20 cellular contexts compared by ENCODE assay signal in the genomic region with DNA sequence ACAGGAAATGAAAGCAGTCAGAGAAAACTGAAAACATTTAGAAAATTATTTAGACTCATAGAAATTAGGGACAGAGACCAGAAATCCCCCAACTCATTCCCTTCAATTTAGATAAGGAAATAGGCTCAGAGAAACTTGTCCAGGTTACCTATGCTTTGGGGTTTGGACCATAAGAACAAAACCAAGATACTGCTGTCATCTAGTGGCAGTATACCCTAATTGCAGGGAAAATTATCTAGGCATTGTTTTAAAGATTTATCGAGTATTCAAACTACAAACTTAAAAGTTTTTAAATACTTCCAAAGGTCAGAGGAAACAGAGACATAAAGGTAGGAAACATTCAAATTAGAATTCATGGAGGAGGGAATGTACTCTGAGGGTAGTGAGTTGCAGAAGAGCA.
DNase-seq lines count a peak whose midpoint lies in the region; ATAC-seq and TF ChIP-seq lines count a peak whose summit lies in the region.
"Had no signal": no experiment of that assay in that cellular context is flagged by ENCODE, and none has a peak within 500 bp of the region (broad histone marks: within the 10 kb centered on the region; RNA-seq: fewer than 3 reads in every experiment).

No MANE protein-coding gene starts in this region.

- H3K4me1 ChIP-seq in hepatocyte (ENCODE audit: insufficient read depth), result no peaks in the 10 kb centered on the region
- H3K4me1 ChIP-seq: Caco-2, Peyer's patch, spleen had no signal

- no peak for ATAC-seq in GM21723 (IDR thresholded peaks at IDR 0.05; ENCODE audit: unreplicated experiment)
- ATAC-seq in stimulated activated naive CD8-positive, alpha-beta T cell treated with anti-CD3 and anti-CD28 coated beads, Interleukin-15, amount 100 ng/mL, for 72 hours, result no peak
- ATAC-seq: left colon had no signal

- DNase-seq in GM13977 (ENCODE audit: low spot score), result no peak
- DNase-seq in SK-MEL-5 (ENCODE audit: low read depth, low spot score), result peak; percentile 23
- no peak for DNase-seq in hepatocyte (ENCODE audit: low spot score)
- no peak for DNase-seq in H4 (ENCODE audit: low spot score)
- DNase-seq in COLO829 (ENCODE audit: low spot score), result no peak
- DNase-seq in stimulated activated naive CD8-positive, alpha-beta T cell treated with anti-CD3 and anti-CD28 coated beads, Interleukin-15, amount 100 ng/mL, for 72 hours, result no peak
- DNase-seq: activated CD4-positive, alpha-beta T cell treated with anti-CD3 and anti-CD28 coated beads for 1 hour; activated CD8-positive, alpha-beta memory T cell treated with anti-CD3 and anti-CD28 coated beads, Interleukin-2, amount 50 U/mL, for 48 hours; activated naive CD4-positive, alpha-beta T cell treated with Interleukin-2 at 50 U/mL for 16 hours; Caco-2; hippocampal formation; left colon; NCI-H187 treated with DMSO at 0.1 percent for 48 hours; NCI-H510A; Peyer's patch; spleen; stimulated activated naive CD4-positive, alpha-beta T cell treated with Interleukin-2 at 50 U/mL for 16 hours had no signal

- H3K27me3 Mint-ChIP-seq in stimulated activated naive CD8-positive, alpha-beta T cell treated with anti-CD3 and anti-CD28 coated beads, Interleukin-15, amount 100 ng/mL, for 72 hours, result no peaks in the 10 kb centered on the region
- H3K27me3 Mint-ChIP-seq: dendritic cell treated with granulocyte-macrophage colony-stimulating factor and Interleukin-4, amounts not matched to agents 40 ng/mL and 50 ng/mL, for 4 days had no signal

- no peaks in the 10 kb centered on the region for H3K9me3 Mint-ChIP-seq in stimulated activated naive CD8-positive, alpha-beta T cell treated with anti-CD3 and anti-CD28 coated beads, Interleukin-15, amount 100 ng/mL, for 72 hours
- H3K9me3 Mint-ChIP-seq: dendritic cell treated with granulocyte-macrophage colony-stimulating factor and Interleukin-4, amounts not matched to agents 40 ng/mL and 50 ng/mL, for 4 days had no signal

- no peaks in the 10 kb centered on the region for H3K9me2 ChIP-seq in hepatocyte (replicated peaks; ENCODE audit: insufficient read depth)

- H3K4me3 ChIP-seq in hepatocyte, result no peak overlapping the region
- H3K4me3 ChIP-seq: Peyer's patch, spleen had no signal

- no peaks in the 10 kb centered on the region for H3K36me3 ChIP-seq in hepatocyte (replicated peaks; ENCODE audit: insufficient read depth, low read depth)
- H3K36me3 ChIP-seq: Peyer's patch, spleen had no signal

- no peaks in the 10 kb centered on the region for H3K9me3 ChIP-seq in hepatocyte (ENCODE audit: low read depth)
- H3K9me3 ChIP-seq: Caco-2, Peyer's patch had no signal

- in situ Hi-C loops in GM13977 (cut with MboI; ENCODE audit: low pct_unique_long_range_greater_than_20kb, low sequenced_read_pairs, unreplicated experiment), result no loop called here
- in situ Hi-C loops in SK-MEL-5 (cut with HindIII; ENCODE audit: low pct_unique_long_range_greater_than_20kb, low sequenced_read_pairs), result no loop called here

- no peak overlapping the region for H3K27ac Mint-ChIP-seq in stimulated activated naive CD8-positive, alpha-beta T cell treated with anti-CD3 and anti-CD28 coated beads, Interleukin-15, amount 100 ng/mL, for 72 hours
- H3K27ac Mint-ChIP-seq: dendritic cell treated with granulocyte-macrophage colony-stimulating factor and Interleukin-4, amounts not matched to agents 40 ng/mL and 50 ng/mL, for 4 days had no signal

- H3K4me2 ChIP-seq in hepatocyte, result no peak overlapping the region

- no peaks in the 10 kb centered on the region for H3K79me2 ChIP-seq in hepatocyte

- H3K27ac ChIP-seq in 22Rv1, result no peak overlapping the region
- H3K27ac ChIP-seq in hepatocyte, result no peak overlapping the region
- H3K27ac ChIP-seq: Peyer's patch, spleen had no signal

- no peaks in the 10 kb centered on the region for H3K4me1 Mint-ChIP-seq in stimulated activated naive CD8-positive, alpha-beta T cell treated with anti-CD3 and anti-CD28 coated beads, Interleukin-15, amount 100 ng/mL, for 72 hours

- WGBS in hepatocyte (ENCODE audit: low lambda C conversion rate, missing lambda C conversion rate), result 83% methylated on average over 1 of the region's 1 CpG

- H3K4me3 Mint-ChIP-seq in stimulated activated naive CD8-positive, alpha-beta T cell treated with anti-CD3 and anti-CD28 coated beads, Interleukin-15, amount 100 ng/mL, for 72 hours, result no peak overlapping the region
- H3K4me3 Mint-ChIP-seq: dendritic cell treated with granulocyte-macrophage colony-stimulating factor and Interleukin-4, amounts not matched to agents 40 ng/mL and 50 ng/mL, for 4 days had no signal

- no peaks in the 10 kb centered on the region for H3K27me3 ChIP-seq in hepatocyte
- H3K27me3 ChIP-seq: Peyer's patch, spleen had no signal

- H4K20me1 ChIP-seq in hepatocyte (ENCODE audit: insufficient read depth, poor library complexity, severe bottlenecking), result no peaks in the 10 kb centered on the region

- TF ChIP-seq CTCF in 22Rv1 (IDR thresholded peaks at IDR 0.05) (peak; percentile 14; the same call in 1 of the 2 replicates), GM13977 (IDR thresholded peaks at IDR 0.05; ENCODE audit: extremely low read depth, insufficient read depth, missing control alignments) (peak; percentile 16), hepatocyte (IDR thresholded peaks at IDR 0.05; ENCODE audit: poor library complexity) (peak; percentile 14)

- H2AFZ ChIP-seq in hepatocyte, result no peak overlapping the region
